ENCODE assay signal across 1 cellular context in genomic region chr14:102316746-102317563, GRCh38.
TF ChIP-seq lines count a peak whose summit lies in the region.

No MANE protein-coding gene starts in this region.

TF ChIP-seq in HepG2, 621 proteins besides CTCF, POLR2A, EP300 and RAD21 (continued from another document and continues in another):
- peak; percentile 11 for TF ChIP-seq ZNF407 (CRISPR knock-in tag; IDR thresholded peaks at IDR 0.05; ENCODE audit: not compliant biosample characterization)
- TF ChIP-seq MYC (CRISPR knock-in tag; IDR thresholded peaks at IDR 0.05; ENCODE audit: borderline replicate concordance): peak; percentile 61; the same call in 1 of the 2 replicates
- no peak for TF ChIP-seq SOX13 (IDR thresholded peaks at IDR 0.05)
- TF ChIP-seq SOX13 (CRISPR knock-in tag; conservative IDR thresholded peaks at IDR 0.05 in 1 of 2, IDR thresholded peaks at IDR 0.05 in 1 of 2): no peak
- no peak; the same call in 1 of the 2 replicates for TF ChIP-seq ZNF724P (CRISPR knock-in tag; IDR thresholded peaks at IDR 0.05; ENCODE audit: borderline replicate concordance)
- no peak for TF ChIP-seq TGIF2 (CRISPR knock-in tag; IDR thresholded peaks at IDR 0.05)
- no peak; the same call in 1 of the 2 replicates for TF ChIP-seq ZBTB7A (CRISPR knock-in tag; IDR thresholded peaks at IDR 0.05)
- peak; percentile 62; the same call in 1 of the 2 replicates for TF ChIP-seq IRF9 (CRISPR knock-in tag; IDR thresholded peaks at IDR 0.05; ENCODE audit: borderline replicate concordance)
- TF ChIP-seq NR3C1 (CRISPR knock-in tag; IDR thresholded peaks at IDR 0.05): no peak
- TF ChIP-seq CSRNP2 (CRISPR knock-in tag; conservative IDR thresholded peaks at IDR 0.05; ENCODE audit: low read depth): no peak
- TF ChIP-seq ZBTB7B (CRISPR knock-in tag; IDR thresholded peaks at IDR 0.05): peak; percentile 58
- no peak; the same call in none of the 2 replicates for TF ChIP-seq ZSCAN25 (CRISPR knock-in tag; IDR thresholded peaks at IDR 0.05)
- TF ChIP-seq E2F1 (CRISPR knock-in tag; IDR thresholded peaks at IDR 0.05): no peak; the same call in 1 of the 2 replicates
- TF ChIP-seq ONECUT2 (CRISPR knock-in tag; IDR thresholded peaks at IDR 0.05): no peak; the same call in 1 of the 2 replicates
- no peak for TF ChIP-seq ZNF878 (CRISPR knock-in tag; IDR thresholded peaks at IDR 0.05)
- no peak for TF ChIP-seq ZBTB49 (CRISPR knock-in tag; IDR thresholded peaks at IDR 0.05; ENCODE audit: borderline replicate concordance)
- TF ChIP-seq PRDM15 (CRISPR knock-in tag; IDR thresholded peaks at IDR 0.05): no peak
- no peak for TF ChIP-seq IRF1 (CRISPR knock-in tag; IDR thresholded peaks at IDR 0.05; ENCODE audit: low read depth)
- TF ChIP-seq KDM2A (CRISPR knock-in tag; IDR thresholded peaks at IDR 0.05; ENCODE audit: borderline replicate concordance, low read depth): peak; percentile 81; the same call in 1 of the 2 replicates
- TF ChIP-seq SIN3A (IDR thresholded peaks at IDR 0.05; ENCODE audit: borderline replicate concordance, low read depth, low read length): no peak
- no peak for TF ChIP-seq ZNF639 (CRISPR knock-in tag; conservative IDR thresholded peaks at IDR 0.05)
- TF ChIP-seq PAX8 (CRISPR knock-in tag; IDR thresholded peaks at IDR 0.05; ENCODE audit: borderline replicate concordance): no peak
- peak; percentile 90 for TF ChIP-seq ZNF362 (CRISPR knock-in tag; IDR thresholded peaks at IDR 0.05; ENCODE audit: borderline replicate concordance)
- TF ChIP-seq CHCHD3 (CRISPR knock-in tag; IDR thresholded peaks at IDR 0.05): no peak
- no peak for TF ChIP-seq JUNB (CRISPR knock-in tag; IDR thresholded peaks at IDR 0.05; ENCODE audit: borderline replicate concordance)
- peak; percentile 78 for TF ChIP-seq ELF1 (CRISPR knock-in tag; IDR thresholded peaks at IDR 0.05)
- TF ChIP-seq RBFOX2 (IDR thresholded peaks at IDR 0.05; ENCODE audit: low read depth, low read length): peak; percentile 55; the same call in 1 of the 2 replicates
- 0 out of 2 replicates have a peak, but pooled peaks have one; percentile 15 for TF ChIP-seq NFIC (IDR thresholded peaks at IDR 0.05; ENCODE audit: low read length)
